ENCODE assay signal across 8 cellular contexts in the genomic region with DNA sequence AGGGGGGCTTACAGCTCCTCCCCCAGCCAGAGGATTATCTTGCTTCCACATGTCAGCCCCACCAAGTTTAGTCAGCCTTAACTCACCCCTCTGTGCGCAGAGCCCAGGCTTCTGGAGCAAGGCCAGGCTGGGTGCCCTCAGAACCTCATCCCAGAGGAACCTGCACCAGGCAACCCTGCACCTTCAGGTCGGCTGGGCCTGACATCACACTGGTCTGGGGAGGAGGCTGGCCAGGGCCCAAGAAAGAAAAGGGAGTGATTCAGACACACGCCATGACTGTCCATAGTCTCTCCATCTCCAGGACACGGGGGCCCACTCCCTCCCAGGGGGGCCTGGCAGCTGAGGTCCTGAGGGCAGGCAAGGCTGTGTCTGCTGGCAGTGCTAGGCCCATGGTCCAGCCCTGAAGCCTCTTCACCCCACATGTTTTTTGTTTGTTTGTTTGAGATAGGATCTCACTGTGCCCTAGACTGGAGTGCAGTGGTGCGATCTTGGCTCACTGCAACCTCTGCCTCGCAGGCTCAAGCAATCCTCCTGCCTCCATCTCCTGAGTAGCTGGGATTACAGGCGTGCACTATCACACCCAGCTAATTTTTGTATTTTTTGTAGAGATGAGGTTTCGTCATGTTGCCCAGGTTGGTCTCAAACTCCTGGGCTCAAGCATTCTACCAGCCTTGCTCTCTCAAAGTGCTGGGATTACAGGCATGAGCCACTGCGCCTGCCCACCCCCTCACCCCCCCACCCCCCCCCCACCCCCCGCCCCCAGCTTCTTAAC. TPM values are rescaled to one million over a fixed set of nuclear protein-coding genes. Genes with fewer than 3 reads are reported as not detected.
DNase-seq lines count a peak whose midpoint lies in the region; ATAC-seq, FAIRE-seq and TF ChIP-seq lines count a peak whose summit lies in the region.

No MANE protein-coding gene starts in this region.

- H3K27ac Mint-ChIP-seq in Caco-2 (ENCODE audit: unreplicated experiment) = peak overlapping the region; percentile 65

- H3K27me3 ChIP-seq in Caco-2 (replicated peaks; ENCODE audit: control insufficient read depth, insufficient read depth, low read length) (no peaks in the 10 kb centered on the region), Panc1 (ENCODE audit: control insufficient read depth, insufficient read depth, low read length) (no peaks in the 10 kb centered on the region), H1 (replicated peaks in 1 of 4; ENCODE audit: control insufficient read depth in 3 of 4, extremely low read depth in 1 of 4, insufficient read depth in 3 of 4, low read length in 3 of 4) (no peaks in the 10 kb centered on the region), neuronal stem cell (ENCODE audit: control insufficient read depth in 3 of 3, insufficient read depth in 3 of 3, low read depth in 1 of 3, low read length in 3 of 3) (no peaks in the 10 kb centered on the region)

- H4K91ac ChIP-seq in H1 (replicated peaks; ENCODE audit: insufficient read length, low read length) (peak overlapping the region; percentile 39), neuronal stem cell (ENCODE audit: low read depth, low read length, poor library complexity) (no peak overlapping the region)

- H3K27me3 Mint-ChIP-seq in Caco-2 (ENCODE audit: insufficient read depth, unreplicated experiment) = no peaks in the 10 kb centered on the region

- peak overlapping the region; percentile 32; the same call in 1 of the 2 replicates for H3K18ac ChIP-seq in H1 (ENCODE audit: extremely low read depth, low read length)
- H3K18ac ChIP-seq in neuronal stem cell (ENCODE audit: low read length) = no peak overlapping the region

- no peak for FAIRE-seq in H1 (lab: Jason Lieb, UNC)

- no TSS peak for BruUV-seq in Caco-2 (replicated peaks; lab: Mats Ljungman, UMichigan)
- no TSS peak for BruUV-seq in Panc1 (replicated peaks; lab: Mats Ljungman, UMichigan)

- H3K14ac ChIP-seq in H1 (ENCODE audit: insufficient read length) (no peak overlapping the region), neuronal stem cell (ENCODE audit: low read length) (no peak overlapping the region)

- no peak for TF ChIP-seq POLR2A in H1 (IDR thresholded peaks at IDR 0.05; ENCODE audit: control extremely low read depth in 1 of 2, low read depth in 2 of 2, low read length in 2 of 2)

- POLR2A ChIA-PET in Caco-2 (lab: Charles Lee) (no interaction called here), Panc1 (lab: Charles Lee) (interaction anchor here (0.6 kb wide), 1 partner anchor 684 kb away, joined by 15 read pairs; no protein-coding TSS in a partner anchor), H1 (lab: Charles Lee; ENCODE audit: partially characterized antibody) (interaction anchor here (1.3 to 1.8 kb wide), 2 partner anchors 11 kb away, joined by 5 to 7 read pairs; a partner anchor contains a TSS), HEK293T (lab: Yijun Ruan, JAX) (no interaction called here)

- CTCF ChIA-PET in Caco-2 (lab: Charles Lee) = interaction anchor here (0.6 to 0.7 kb wide), 2 partner anchors 17 to 1839 kb away, joined by 3 read pairs; a partner anchor contains a TSS
- CTCF ChIA-PET in Panc1 (lab: Charles Lee) = interaction anchor here (0.7 kb wide), 2 partner anchors 38 to 272 kb away, joined by 3 to 4 read pairs; no protein-coding TSS in a partner anchor
- CTCF ChIA-PET in H1 (lab: Charles Lee; ENCODE audit: partially characterized antibody) = interaction anchor here (0.5 to 23.1 kb wide), 10 partner anchors 10 to 1284 kb away, joined by 3 to 499 read pairs (median 3); a partner anchor contains a TSS
- CTCF ChIA-PET in HEK293T (lab: Yijun Ruan, JAX) = interaction anchor here (1.5 kb wide), 1 partner anchor 38 kb away, joined by 5 read pairs; no protein-coding TSS in a partner anchor

- peak overlapping the region in 1 of 2 experiments; percentile 53; a peak in 1 of 4 replicates for H3K4me2 ChIP-seq in H1 (ENCODE audit: insufficient read depth in 1 of 2, low read depth in 2 of 2, low read length in 2 of 2)
- H3K4me2 ChIP-seq in neuronal stem cell (ENCODE audit: insufficient read depth, low read length, poor library complexity, severe bottlenecking) = no peak overlapping the region

- ATAC-seq in Panc1 (peak; percentile 23), GM18909 (IDR thresholded peaks at IDR 0.05; ENCODE audit: poor library complexity, unreplicated experiment) (no peak)

- TF ChIP-seq CTCF in Caco-2 (IDR thresholded peaks at IDR 0.05; ENCODE audit: insufficient read depth in 1 of 2, low read depth in 1 of 2, low read length in 1 of 2, severe bottlenecking in 1 of 2, unreplicated experiment in 1 of 2) = no peak
- TF ChIP-seq CTCF in Panc1 (IDR thresholded peaks at IDR 0.05) = no peak
- no peak for TF ChIP-seq CTCF in H1 (IDR thresholded peaks at IDR 0.05; ENCODE audit: control extremely low read depth in 1 of 3, insufficient read depth in 1 of 3, low read depth in 1 of 3, low read length in 3 of 3)

- H3K56ac ChIP-seq in H1 (replicated peaks; ENCODE audit: insufficient read length, low read depth, low read length) = no peak overlapping the region

- H3K79me2 ChIP-seq in H1 (ENCODE audit: control insufficient read depth in 1 of 2, insufficient read depth in 2 of 2, low read length in 2 of 2) = peaks cover 0 to 6% of the 10 kb centered on the region in 2 experiments; a peak in 1 of 4 replicates

- H3K23ac ChIP-seq in H1 (ENCODE audit: insufficient read length) = no peak overlapping the region
- peak overlapping the region; percentile 12 for H3K23ac ChIP-seq in neuronal stem cell (ENCODE audit: low read depth, low read length, poor library complexity)

- H2AFZ ChIP-seq in H1 (ENCODE audit: low read length) (no peak overlapping the region), neuronal stem cell (ENCODE audit: low read length) (peak overlapping the region; percentile 91)

- no peak overlapping the region for H3K9ac ChIP-seq in H1 (replicated peaks in 1 of 4; ENCODE audit: extremely low read depth in 1 of 4, low read depth in 3 of 4, low read length in 3 of 4)
- no peak overlapping the region for H3K9ac ChIP-seq in neuronal stem cell (ENCODE audit: low read depth, low read length, poor library complexity)

- peak overlapping the region; percentile 85 for H3K4me3 Mint-ChIP-seq in Caco-2 (ENCODE audit: unreplicated experiment)

- H2BK5ac ChIP-seq in H1 (ENCODE audit: low read depth, low read length) (peak overlapping the region; percentile 66; the same call in 1 of the 2 replicates), neuronal stem cell (ENCODE audit: low read length) (no peak overlapping the region)

- peaks cover 26% of the 10 kb centered on the region for H3K4me1 Mint-ChIP-seq in Caco-2 (ENCODE audit: low read depth, unreplicated experiment)

- in situ Hi-C loops in Panc1 (cut with HindIII; ENCODE audit: low pct_unique_long_range_greater_than_20kb, low sequenced_read_pairs) = no loop called here

- H4K20me1 ChIP-seq in H1 (replicated peaks in 1 of 2; ENCODE audit: control insufficient read depth in 1 of 2, insufficient read depth in 2 of 2, low read length in 2 of 2) = peaks cover 4 to 18% of the 10 kb centered on the region in 2 experiments

- no peaks in the 10 kb centered on the region for H3K9me3 Mint-ChIP-seq in Caco-2 (ENCODE audit: unreplicated experiment)

- H3K79me1 ChIP-seq in H1 (ENCODE audit: low read depth, low read length) (peaks cover 14% of the 10 kb centered on the region), neuronal stem cell (ENCODE audit: low read depth, low read length) (peaks cover 26% of the 10 kb centered on the region)

- no peak for DNase-seq in Caco-2
- no peak for DNase-seq in Panc1 (ENCODE audit: low read depth, low spot score)
- DNase-seq in H1 (ENCODE audit: low read depth in 1 of 2, low spot score in 2 of 2) = no peak
- no peak for DNase-seq in neuronal stem cell (ENCODE audit: low spot score)
- DNase-seq in HEK293T (ENCODE audit: extremely low spot score) = no peak
- no peak for DNase-seq in SIG-M5 treated with dmso at 0.1 percent for 504 hours (lab: John Stamatoyannopoulos, UW; ENCODE audit: unreplicated experiment)
- no peak for DNase-seq in NCI-H1048 (lab: John Stamatoyannopoulos, UW)

- H2BK12ac ChIP-seq in H1 (ENCODE audit: low read depth, low read length) (0 out of 2 replicates have a peak overlapping the region, but pooled peaks have one; percentile 68), neuronal stem cell (ENCODE audit: low read length) (no peak overlapping the region)

- intact Hi-C loops in Caco-2 (cut with micrococcal nuclease; ENCODE audit: unreplicated experiment) = no loop called here
- intact Hi-C loops in Panc1 (cut with micrococcal nuclease; ENCODE audit: unreplicated experiment) = no loop called here

- peak overlapping the region; percentile 94 for H3K27ac ChIP-seq in Panc1 (ENCODE audit: low read length)
- no peak overlapping the region for H3K27ac ChIP-seq in H1 (ENCODE audit: low read depth, low read length)
- no peak overlapping the region for H3K27ac ChIP-seq in neuronal stem cell (replicated peaks; ENCODE audit: low read length)

- H3K4ac ChIP-seq in H1 (replicated peaks; ENCODE audit: insufficient read length, low read depth, low read length) (no peak overlapping the region), neuronal stem cell (ENCODE audit: low read length) (no peak overlapping the region)

- TF ChIP-seq EP300 in H1 (IDR thresholded peaks at IDR 0.05; ENCODE audit: borderline replicate concordance in 1 of 2, low read depth in 2 of 2, low read length in 2 of 2) = no peak

- peaks cover 16% of the 10 kb centered on the region for H3K36me3 Mint-ChIP-seq in Caco-2 (ENCODE audit: insufficient read depth, unreplicated experiment)

- H2BK15ac ChIP-seq in H1 (ENCODE audit: low read length) (peak overlapping the region; percentile 81; the same call in 1 of the 2 replicates), neuronal stem cell (ENCODE audit: low read length) (no peak overlapping the region)

- H3K4me1 ChIP-seq in Caco-2 = peaks cover 7% of the 10 kb centered on the region
- H3K4me1 ChIP-seq in Panc1 (ENCODE audit: control insufficient read depth, insufficient read depth, low read length) = peaks cover 55% of the 10 kb centered on the region
- H3K4me1 ChIP-seq in H1 (replicated peaks in 1 of 4; ENCODE audit: control insufficient read depth in 3 of 4, insufficient read depth in 4 of 4, low read length in 3 of 4) = peaks cover 0 to 21% (median 13%) of the 10 kb centered on the region in 4 experiments; a peak in 6 of 7 replicates
- H3K4me1 ChIP-seq in neuronal stem cell (ENCODE audit: control insufficient read depth in 2 of 2, insufficient read depth in 1 of 2, low read depth in 1 of 2, low read length in 2 of 2) = peaks cover 34 to 35% of the 10 kb centered on the region in 2 donors

- H4K8ac ChIP-seq in H1 (ENCODE audit: extremely low read depth, insufficient read depth, low read length) (no peak overlapping the region; the same call in 1 of the 2 replicates), neuronal stem cell (ENCODE audit: low read depth, low read length) (no peak overlapping the region)

- no peaks in the 10 kb centered on the region for H3K36me3 ChIP-seq in Caco-2 (ENCODE audit: control insufficient read depth, insufficient read depth, low read length)
- H3K36me3 ChIP-seq in Panc1 (ENCODE audit: control insufficient read depth, insufficient read depth, low read length) = no peaks in the 10 kb centered on the region
- no peaks in the 10 kb centered on the region for H3K36me3 ChIP-seq in H1 (ENCODE audit: control insufficient read depth in 2 of 4, insufficient read depth in 4 of 4, low read length in 3 of 4)
- H3K36me3 ChIP-seq in neuronal stem cell (replicated peaks in 1 of 2; ENCODE audit: control insufficient read depth in 2 of 2, insufficient read depth in 2 of 2, low read length in 2 of 2) = no peaks in the 10 kb centered on the region

- no peak overlapping the region for H4K5ac ChIP-seq in H1 (ENCODE audit: insufficient read length, low read depth, low read length)

- H3K4me3 ChIP-seq in Caco-2 (ENCODE audit: low read depth, low read length) = no peak overlapping the region
- peak overlapping the region in 1 of 2 experiments; percentile 65; a peak in 3 of 4 replicates for H3K4me3 ChIP-seq in Panc1 (ENCODE audit: low read depth in 2 of 2, low read length in 2 of 2)
- no peak overlapping the region for H3K4me3 ChIP-seq in H1 (ENCODE audit: extremely low read depth in 1 of 4, insufficient read depth in 2 of 4, low read depth in 3 of 4, low read length in 4 of 4)
- no peak overlapping the region for H3K4me3 ChIP-seq in neuronal stem cell (ENCODE audit: low read length in 2 of 2)

- H2BK120ac ChIP-seq in H1 (replicated peaks; ENCODE audit: low read depth, low read length) (no peak overlapping the region), neuronal stem cell (ENCODE audit: low read depth, low read length) (no peak overlapping the region)

- WGBS in H1 (ENCODE audit: extremely low coverage in 1 of 2, insufficient coverage in 1 of 2, insufficient read length in 1 of 2, insufficient replicate concordance in 2 of 2, low coverage in 1 of 2, low lambda C conversion rate in 2 of 2, missing lambda C conversion rate in 1 of 2), 2 experiments = 78% methylated on average over 7 of the region's 10 CpGs; no CpG with 5 or more reads in 1 of the 2 experiments
- WGBS in neuronal stem cell (ENCODE audit: extremely low coverage in 2 of 2, insufficient read length in 2 of 2, insufficient replicate concordance in 1 of 2), 2 donors = no CpG with 5 or more reads among the region's 10 CpGs

- H2AK5ac ChIP-seq in H1 (ENCODE audit: low read depth, low read length) (no peak overlapping the region), neuronal stem cell (ENCODE audit: low read depth, low read length) (peak overlapping the region; percentile 6)

- peaks cover 13% of the 10 kb centered on the region; the same call in 1 of the 2 replicates for H3K23me2 ChIP-seq in H1 (ENCODE audit: low read depth, low read length)

- TF ChIP-seq RAD21 in H1 (IDR thresholded peaks at IDR 0.05 in 1 of 2, conservative IDR thresholded peaks at IDR 0.05 in 1 of 2; ENCODE audit: low read depth in 2 of 2, low read length in 2 of 2) = no peak

- 0 out of 2 replicates have a peak overlapping the region, but pooled peaks have one; percentile 10 for H2BK20ac ChIP-seq in H1 (ENCODE audit: low read length)

- H3K9me3 ChIP-seq in Caco-2 (no peaks in the 10 kb centered on the region), Panc1 (ENCODE audit: control insufficient read depth, insufficient read depth, low read depth, low read length) (no peaks in the 10 kb centered on the region), H1 (ENCODE audit: insufficient read depth in 2 of 2, low read depth in 1 of 2, low read length in 1 of 2) (no peaks in the 10 kb centered on the region), neuronal stem cell (replicated peaks in 1 of 2; ENCODE audit: control insufficient read depth in 2 of 2, insufficient read depth in 1 of 2, low read depth in 1 of 2, low read length in 2 of 2) (peaks cover 0 to 2% of the 10 kb centered on the region in 2 donors)

RNA-seq across cellular contexts. Expression of a gene that starts 11.1 kb away (rescaled TPM):
- total RNA-seq in Caco-2 (2022) (36.0 and 37.9 TPM in 2 replicates), Panc1 (2021; ENCODE audit: unreplicated experiment) (72.3 TPM)
- polyA plus RNA-seq in Panc1 (2012; ENCODE audit: insufficient read length) = 89.5 TPM
- total RNA-seq in H1 (2021; fragmentation: NEBNext Ultra II Directional; extraction: Animal tissue kit (Norgen Biotek cat#: 25700)) = 33.9 and 38.6 TPM in 2 replicates
- polyA plus RNA-seq in H1 (2011; rRNA removed) = 10.4 and 18.2 TPM in 2 replicates
- 15.6 TPM for polyA plus RNA-seq in H1 (2011; cell fraction: cytosol; rRNA removed)
- 105 TPM for polyA plus RNA-seq in H1 (2011; cell fraction: nucleus; rRNA removed)
- polyA plus RNA-seq in H1 (2012, experiment 1 of 2) = 24.4 to 39.8 TPM (median 29.1 TPM) in 4 replicates
- polyA plus RNA-seq in H1 (2012, experiment 2 of 2) = 11.0 TPM
- polyA plus RNA-seq in H1 (2013, experiment 1 of 2) = 20.0 TPM
- 17.6 TPM for polyA plus RNA-seq in H1 (2013, experiment 2 of 2)
- polyA minus RNA-seq in H1 (2011; rRNA and poly(A)+ RNA removed) = 10.8 and 11.1 TPM in 2 replicates
- polyA minus RNA-seq in H1 (2011; cell fraction: cytosol; rRNA and poly(A)+ RNA removed) = 12.0 TPM
- polyA minus RNA-seq in H1 (2011; cell fraction: nucleus; rRNA and poly(A)+ RNA removed) = 19.7 TPM
- 21.3 TPM for polyA plus RNA-seq in neuronal stem cell (2013, experiment 1 of 2)
- 20.7 TPM for polyA plus RNA-seq in neuronal stem cell (2013, experiment 2 of 2)

Comparison
In these comparisons a context has a peak if more than half of its experiments do, and no peak if none do; other contexts are left out.
1. POLR2A ChIA-PET loops: an anchor here in Panc1 (0.6 kb wide) and H1 (1.3 to 1.8 kb wide); none called in Caco-2 and HEK293T.